ENCODE assay signal across 18 cellular contexts in the genomic region with DNA sequence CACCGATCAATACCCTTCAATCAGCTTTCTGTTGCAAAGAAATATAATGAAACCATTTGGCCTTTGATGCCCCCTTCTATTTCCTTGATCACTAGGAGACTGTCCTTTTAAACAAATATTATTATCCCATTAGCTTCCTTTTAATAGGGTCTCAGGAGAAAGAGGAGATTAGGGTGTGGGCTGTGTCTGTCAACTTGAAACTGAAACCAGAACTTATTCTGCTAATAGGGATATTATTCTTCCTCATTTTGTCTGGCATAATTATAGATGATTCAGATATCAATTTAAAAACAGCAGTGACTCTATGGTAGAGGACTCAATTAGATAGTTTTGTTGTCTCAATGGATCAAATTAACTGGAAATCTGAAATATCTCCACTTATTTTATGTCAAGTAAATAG.
"Had no signal": no experiment of that assay in that cellular context is flagged by ENCODE, and none has a peak within 500 bp of the region (broad histone marks: within the 10 kb centered on the region; RNA-seq: fewer than 3 reads in every experiment).

No MANE protein-coding gene starts in this region.

- ATAC-seq: esophagus mucosa; heart left ventricle; natural killer cell; right cardiac atrium; stimulated activated naive CD8-positive, alpha-beta T cell treated with anti-CD3 and anti-CD28 coated beads, Interleukin-15, Interleukin-2, amounts not matched to agents 100 U/mL and 50 U/mL, for 24 hours had no signal

- H3K9me3 Mint-ChIP-seq: neural crest cell had no signal

- H3K27ac Mint-ChIP-seq: natural killer cell, type B pancreatic cell had no signal

- H3K4me3 ChIP-seq: dorsolateral prefrontal cortex, heart left ventricle, smooth muscle cell, suprapubic skin, thyroid gland, uterus had no signal

- H3K36me3 ChIP-seq: heart left ventricle, suprapubic skin, thyroid gland, uterus had no signal

- H3K4me3 Mint-ChIP-seq: natural killer cell, neural crest cell, type B pancreatic cell had no signal

- H3K4me1 Mint-ChIP-seq: natural killer cell, neural crest cell had no signal

- H3K9me3 ChIP-seq: heart left ventricle, suprapubic skin, thyroid gland, uterus had no signal

- H3K36me3 Mint-ChIP-seq: natural killer cell, type B pancreatic cell had no signal

- DNase-seq: cortex of kidney; dorsolateral prefrontal cortex; effector CD8-positive, alpha-beta T cell; heart left ventricle; hippocampal formation; kidney glomerular epithelial cell; mammary epithelial cell; natural killer cell; right cardiac atrium; stimulated activated CD4-positive, alpha-beta T cell treated with anti-CD3 and anti-CD28 coated beads, Interleukin-2, amount 100 ng/mL, for 48 hours; stimulated activated naive CD8-positive, alpha-beta T cell treated with anti-CD3 and anti-CD28 coated beads, Interleukin-15, Interleukin-2, amounts not matched to agents 100 U/mL and 50 U/mL, for 24 hours; thyroid gland; uterus had no signal

- H3K27me3 ChIP-seq: dorsolateral prefrontal cortex, heart left ventricle, suprapubic skin, thyroid gland, uterus had no signal

- H3K27me3 Mint-ChIP-seq: type B pancreatic cell had no signal

- H3K27ac ChIP-seq: heart left ventricle, suprapubic skin, thyroid gland, uterus had no signal

- H3K4me1 ChIP-seq: heart left ventricle, suprapubic skin, thyroid gland, uterus had no signal

- H3K4me2 ChIP-seq: smooth muscle cell had no signal
